ENCODE assay signal across 13 cellular contexts in genomic region chr3:197225579-197225978, GRCh38.
"Had no signal": no experiment of that assay in that cellular context is flagged by ENCODE, and none has a peak within 500 bp of the region (broad histone marks: within the 10 kb centered on the region; RNA-seq: fewer than 3 reads in every experiment).

No MANE protein-coding gene starts in this region.

- H3K27ac Mint-ChIP-seq: naive thymus-derived CD4-positive, alpha-beta T cell had no signal

- H3K4me3 Mint-ChIP-seq: naive thymus-derived CD4-positive, alpha-beta T cell; nephron progenitor cell had no signal

- H3K36me3 ChIP-seq: heart left ventricle, neutrophil, stomach had no signal

- H3K36me3 Mint-ChIP-seq: naive thymus-derived CD4-positive, alpha-beta T cell had no signal

- H3K27me3 Mint-ChIP-seq: naive thymus-derived CD4-positive, alpha-beta T cell had no signal

- H3K27ac ChIP-seq: foreskin keratinocyte, heart left ventricle, neutrophil, stomach had no signal

- ATAC-seq: foreskin keratinocyte; heart left ventricle; left lobe of liver; naive thymus-derived CD4-positive, alpha-beta T cell; right cardiac atrium had no signal

- H3K9me3 ChIP-seq: heart left ventricle, neutrophil, stomach had no signal

- DNase-seq: foreskin keratinocyte; heart left ventricle; mammary epithelial cell; naive thymus-derived CD4-positive, alpha-beta T cell; right cardiac atrium; small intestine; stimulated activated CD4-positive, alpha-beta T cell treated with anti-CD3 and anti-CD28 coated beads, Interleukin-12 subunit alpha, Interleukin-12 subunit beta, amount 100 ng/mL, for 4 hours; stimulated activated naive CD4-positive, alpha-beta T cell; stomach; trophoblast cell had no signal

- H3K9me3 Mint-ChIP-seq: naive thymus-derived CD4-positive, alpha-beta T cell; nephron progenitor cell had no signal

- H3K27me3 ChIP-seq: foreskin keratinocyte, heart left ventricle, neutrophil, stomach had no signal

- H3K4me3 ChIP-seq: heart left ventricle, stomach had no signal
